14 cellular contexts compared by ENCODE assay signal in the genomic region with DNA sequence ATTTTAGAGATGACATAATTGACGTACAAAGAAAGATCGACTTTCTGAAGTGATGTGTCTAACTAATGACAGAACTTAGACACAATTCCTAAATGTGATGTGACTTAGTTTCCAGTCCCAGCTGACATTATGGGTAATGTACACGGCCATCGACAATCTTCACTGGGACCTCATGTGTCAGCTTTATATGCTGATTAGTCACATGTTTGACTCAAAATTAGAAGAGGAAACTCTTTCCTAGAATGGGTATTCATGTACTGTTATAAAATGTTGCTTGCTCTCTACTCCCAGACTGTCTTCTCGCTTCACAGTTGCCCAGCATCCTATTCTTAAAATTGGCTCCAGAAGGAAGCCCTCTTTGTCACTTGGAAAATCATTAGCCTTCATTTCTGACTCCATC.
"Had no signal": no experiment of that assay in that cellular context is flagged by ENCODE, and none has a peak within 500 bp of the region (broad histone marks: within the 10 kb centered on the region; RNA-seq: fewer than 3 reads in every experiment).

No MANE protein-coding gene starts in this region.

- H3K27ac Mint-ChIP-seq: memory B cell, neural progenitor cell had no signal

- H3K27me3 ChIP-seq: adrenal gland, neural progenitor cell, SJSA1, upper lobe of right lung had no signal

- H3K4me1 ChIP-seq: neural progenitor cell, prostate gland, upper lobe of right lung had no signal

- H3K36me3 ChIP-seq: adrenal gland, neural progenitor cell, prostate gland, SJSA1, upper lobe of right lung, WERI-Rb-1 had no signal

- H3K4me1 Mint-ChIP-seq: neural progenitor cell had no signal

- DNase-seq: activated CD4-positive, alpha-beta T cell treated with anti-CD3 and anti-CD28 coated beads for 4 hours; activated effector memory CD4-positive, alpha-beta T cell treated with anti-CD3 and anti-CD28 coated beads, Interleukin-2, amount 50 U/mL, for 16 hours; adrenal gland; effector memory CD8-positive, alpha-beta T cell; mucosa of descending colon; naive B cell; right cardiac atrium; T-helper 2 cell; upper lobe of right lung; WERI-Rb-1 had no signal

- H3K27ac ChIP-seq: adrenal gland, neural progenitor cell, prostate gland, SJSA1, upper lobe of right lung, WERI-Rb-1 had no signal

- ATAC-seq: effector memory CD8-positive, alpha-beta T cell; mucosa of descending colon; right cardiac atrium; upper lobe of right lung had no signal

- H3K4me3 ChIP-seq: adrenal gland, mucosa of descending colon, neural progenitor cell, prostate gland, SJSA1, upper lobe of right lung had no signal

- H3K4me3 Mint-ChIP-seq: effector memory CD8-positive, alpha-beta T cell; memory B cell; neural progenitor cell had no signal

- H3K9ac ChIP-seq: neural progenitor cell had no signal

- H3K36me3 Mint-ChIP-seq: memory B cell, naive B cell, neural progenitor cell had no signal

- H3K27me3 Mint-ChIP-seq: effector memory CD8-positive, alpha-beta T cell; memory B cell; naive B cell had no signal

- H3K9me3 ChIP-seq: adrenal gland, mucosa of descending colon, prostate gland, SJSA1, upper lobe of right lung had no signal
